ENCODE assay signal across 9 cellular contexts in genomic region chr5:127562252-127562651, GRCh38. TPM values are rescaled to one million over a fixed set of nuclear protein-coding genes. Genes with fewer than 3 reads are reported as not detected.
DNase-seq lines count a peak whose midpoint lies in the region; ATAC-seq and TF ChIP-seq lines count a peak whose summit lies in the region.
"Had no signal": no experiment of that assay in that cellular context is flagged by ENCODE, and none has a peak within 500 bp of the region (broad histone marks: within the 10 kb centered on the region; RNA-seq: fewer than 3 reads in every experiment).

No MANE protein-coding gene starts in this region.

- no CpG with 5 or more reads among the region's 3 CpGs for WGBS in IMR-90 (ENCODE audit: extremely low coverage in 2 of 2, insufficient read length in 1 of 2), 2 experiments

- H3K14ac ChIP-seq in IMR-90 (replicated peaks; ENCODE audit: low read depth, low read length): no peak overlapping the region

- H2AFZ ChIP-seq in IMR-90 (replicated peaks; ENCODE audit: low read length, poor library complexity): no peak overlapping the region

- TF ChIP-seq CTCF in IMR-90 (conservative IDR thresholded peaks at IDR 0.05; ENCODE audit: low read depth, low read length) (0 out of 2 replicates have a peak, but pooled peaks have one; percentile 10), brain (conservative IDR thresholded peaks at IDR 0.05) (peak; percentile 34 to 50)

- peaks cover 1% of the 10 kb centered on the region; the same call in 1 of the 2 replicates for H3K27me3 ChIP-seq in IMR-90 (ENCODE audit: control insufficient read depth, insufficient read depth, low read length)

- no peak overlapping the region for H2BK120ac ChIP-seq in IMR-90 (ENCODE audit: low read depth, low read length)

- H2BK15ac ChIP-seq in IMR-90 (ENCODE audit: low read depth, low read length): 0 out of 3 replicates have a peak overlapping the region, but pooled peaks have one; percentile 6

- no peak for ATAC-seq in IMR-90 (ENCODE audit: low read depth)

- H3K27me3 Mint-ChIP-seq in brain: peaks cover 2% of the 10 kb centered on the region

- dilution Hi-C loops in IMR-90 (cut with HindIII; ENCODE audit: low sequenced_read_pairs, unreplicated experiment): no loop called here

- H3K36me3 ChIP-seq in IMR-90 (ENCODE audit: control insufficient read depth, insufficient read depth, low read length): 0 out of 2 replicates have a peak, but pooled peaks cover 2% of the 10 kb centered on the region

- H3K27ac Mint-ChIP-seq in brain: no peak overlapping the region
- H3K27ac Mint-ChIP-seq: activated naive CD8-positive, alpha-beta T cell treated with anti-CD3 and anti-CD28 coated beads for 36 hours had no signal

- no TSS peak for BruUV-seq in IMR-90 (replicated peaks; lab: Mats Ljungman, UMichigan)

- no peaks in the 10 kb centered on the region for H3K9me3 Mint-ChIP-seq in brain
- H3K9me3 Mint-ChIP-seq: activated naive CD8-positive, alpha-beta T cell treated with anti-CD3 and anti-CD28 coated beads for 36 hours had no signal

- in situ Hi-C loops in G401 (cut with HindIII; ENCODE audit: low sequenced_read_pairs): no loop called here
- in situ Hi-C loops in IMR-90 (cut with MboI; ENCODE audit: low sequenced_read_pairs): loop anchor here (10.0 to 25.0 kb wide), 3 partner anchors 325 to 925 kb away; partner anchors contain the start of gene SLC12A2

- no peak overlapping the region for H2AK5ac ChIP-seq in IMR-90 (ENCODE audit: low read depth, low read length)

- H3K9ac ChIP-seq in IMR-90 (ENCODE audit: low read depth, low read length): no peak overlapping the region

- H3K36me3 Mint-ChIP-seq in brain: peaks cover 8% of the 10 kb centered on the region

- no peaks in the 10 kb centered on the region for H4K20me1 ChIP-seq in IMR-90 (ENCODE audit: insufficient read depth, low read length)

- H2BK20ac ChIP-seq in IMR-90 (ENCODE audit: low read depth, low read length): no peak overlapping the region

- no peaks in the 10 kb centered on the region for H3K9me3 ChIP-seq in IMR-90 (ENCODE audit: control insufficient read depth, insufficient read depth, low read length)

- TF ChIP-seq RAD21 in IMR-90 (IDR thresholded peaks at IDR 0.05; ENCODE audit: low read length): no peak; the same call in 1 of the 2 replicates

- POLR2A ChIA-PET in IMR-90 (lab: Charles Lee; ENCODE audit: unreplicated experiment): no interaction called here

- no peak overlapping the region for H4K91ac ChIP-seq in IMR-90 (ENCODE audit: insufficient read depth, low read depth, low read length)

- no peak overlapping the region for H2BK5ac ChIP-seq in IMR-90 (ENCODE audit: low read depth, low read length, poor library complexity, severe bottlenecking)

- H3K4me3 Mint-ChIP-seq in brain: no peak overlapping the region
- H3K4me3 Mint-ChIP-seq: activated naive CD8-positive, alpha-beta T cell treated with anti-CD3 and anti-CD28 coated beads for 36 hours had no signal

- no peak overlapping the region for H3K4me2 ChIP-seq in IMR-90 (ENCODE audit: low read depth, low read length)

- H3K79me1 ChIP-seq in IMR-90 (ENCODE audit: low read depth in 1 of 2, low read length in 2 of 2): no peaks in the 10 kb centered on the region

- H2AK9ac ChIP-seq in IMR-90 (replicated peaks; ENCODE audit: low read depth, low read length, poor library complexity): no peak overlapping the region

- DNase-seq in G401 (ENCODE audit: low spot score) (peak; percentile 15), IMR-90 (no peak), myocyte (ENCODE audit: low read depth) (peak; percentile 33), GOT3 (lab: John Stamatoyannopoulos, UW) (no peak), NCI-H187 treated with DMSO at 0.1 percent for 48 hours (lab: John Stamatoyannopoulos, UW) (no peak), mesenteric fat pad (ENCODE audit: low spot score) (no peak)
- DNase-seq in effector CD8-positive, alpha-beta T cell (lab: John Stamatoyannopoulos, UW): no peak
- DNase-seq: activated naive CD8-positive, alpha-beta T cell treated with anti-CD3 and anti-CD28 coated beads for 36 hours had no signal

- H3K4me1 Mint-ChIP-seq in brain: peaks cover 12% of the 10 kb centered on the region

- no peak overlapping the region for H3K4ac ChIP-seq in IMR-90 (ENCODE audit: low read depth, low read length)

- peaks cover 10% of the 10 kb centered on the region for H3K4me1 ChIP-seq in IMR-90 (ENCODE audit: control insufficient read depth, insufficient read depth, low read length)

- intact Hi-C loops in IMR-90 (cut with micrococcal nuclease): loop anchor here (5.0 kb wide), 1 partner anchor 315 kb away; no protein-coding TSS in a partner anchor

- CTCF ChIA-PET in IMR-90 (lab: Yijun Ruan, JAX): no interaction called here

- no peak overlapping the region for H3K23ac ChIP-seq in IMR-90 (ENCODE audit: low read depth, low read length)

- no peak overlapping the region for H3K4me3 ChIP-seq in IMR-90 (ENCODE audit: insufficient read depth, low read depth, low read length)

- H3K18ac ChIP-seq in IMR-90 (ENCODE audit: low read depth, low read length): peak overlapping the region; percentile 41; the same call in 1 of the 2 replicates

- TF ChIP-seq POLR2A in IMR-90 (IDR thresholded peaks at IDR 0.05; ENCODE audit: low read depth, low read length): no peak

- no peak overlapping the region for H3K56ac ChIP-seq in IMR-90 (ENCODE audit: extremely low read depth, insufficient read depth, low read length)

- H3K27ac ChIP-seq in IMR-90 (ENCODE audit: insufficient read depth, low read length): no peak overlapping the region

- no peaks in the 10 kb centered on the region; the same call in 1 of the 2 replicates for H3K9me1 ChIP-seq in IMR-90 (ENCODE audit: insufficient read depth, low read length)

- no peak overlapping the region for H4K5ac ChIP-seq in IMR-90 (ENCODE audit: low read depth, low read length)

- no peak overlapping the region for H4K8ac ChIP-seq in IMR-90 (ENCODE audit: low read depth in 2 of 2, low read length in 2 of 2)

TF ChIP-seq in IMR-90, 13 proteins besides CTCF, POLR2A, EP300 and RAD21:
- no peak for TF ChIP-seq SMC3 (IDR thresholded peaks at IDR 0.05; ENCODE audit: low read depth, low read length)
- TF ChIP-seq RCOR1 (IDR thresholded peaks at IDR 0.05; ENCODE audit: insufficient replicate concordance, low read length): no peak
- TF ChIP-seq MAFK (IDR thresholded peaks at IDR 0.05; ENCODE audit: low read depth, low read length): no peak
- no peak for TF ChIP-seq RFX5 (IDR thresholded peaks at IDR 0.05; ENCODE audit: low read depth, low read length)
- no peak for TF ChIP-seq MXI1 (IDR thresholded peaks at IDR 0.05; ENCODE audit: borderline replicate concordance, low read depth, low read length)
- TF ChIP-seq FOS (IDR thresholded peaks at IDR 0.05; ENCODE audit: low read depth, low read length): no peak
- TF ChIP-seq, protein P1, sequence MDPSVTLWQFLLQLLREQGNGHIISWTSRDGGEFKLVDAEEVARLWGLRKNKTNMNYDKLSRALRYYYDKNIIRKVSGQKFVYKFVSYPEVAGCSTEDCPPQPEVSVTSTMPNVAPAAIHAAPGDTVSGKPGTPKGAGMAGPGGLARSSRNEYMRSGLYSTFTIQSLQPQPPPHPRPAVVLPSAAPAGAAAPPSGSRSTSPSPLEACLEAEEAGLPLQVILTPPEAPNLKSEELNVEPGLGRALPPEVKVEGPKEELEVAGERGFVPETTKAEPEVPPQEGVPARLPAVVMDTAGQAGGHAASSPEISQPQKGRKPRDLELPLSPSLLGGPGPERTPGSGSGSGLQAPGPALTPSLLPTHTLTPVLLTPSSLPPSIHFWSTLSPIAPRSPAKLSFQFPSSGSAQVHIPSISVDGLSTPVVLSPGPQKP (IDR thresholded peaks at IDR 0.05; ENCODE audit: borderline replicate concordance, low read depth, low read length): no peak
- no peak for TF ChIP-seq BHLHE40 (IDR thresholded peaks at IDR 0.05; ENCODE audit: low read depth, low read length)
- no peak for TF ChIP-seq MAZ (IDR thresholded peaks at IDR 0.05; ENCODE audit: borderline replicate concordance, low read depth, low read length)
- TF ChIP-seq CEBPB (IDR thresholded peaks at IDR 0.05; ENCODE audit: low read depth, low read length): no peak

RNA-seq across cellular contexts. Expression of gene PRRC1, which starts 44.8 kb away (rescaled TPM):
- total RNA-seq in G401 (2014; rRNA removed; shearing (Covaris generic)): 10.2 and 15.1 TPM in 2 replicates
- 46.8 and 49.4 TPM in 2 replicates for total RNA-seq in IMR-90 (2012; rRNA removed)
- 63.1 and 68.3 TPM in 2 replicates for polyA plus RNA-seq in IMR-90 (2012; rRNA removed)
- 14.9 and 15.2 TPM in 2 replicates for polyA plus RNA-seq in IMR-90 (2012; cell fraction: cytosol; rRNA removed)
- polyA plus RNA-seq in IMR-90 (2012; cell fraction: nucleus; rRNA removed; ENCODE audit: low replicate concordance): 15.8 and 88.5 TPM in 2 replicates
- 22.4 TPM for polyA plus RNA-seq in brain (ENCODE audit: insufficient read depth, low read depth, low replicate concordance)
- total RNA-seq in myocyte: 45.6 and 52.5 TPM in 2 replicates
- 57.4 TPM for polyA plus RNA-seq in myocyte (2012)
- total RNA-seq in mesenteric fat pad: 47.5 TPM

Comparison
In these comparisons a context has a peak if more than half of its experiments do, and no peak if none do; other contexts are left out.
1. DNase-seq: peak in G401 (single experiment) and myocyte (single experiment); none in IMR-90 (single experiment), GOT3 (single experiment), NCI-H187 treated with DMSO at 0.1 percent for 48 hours (single experiment), effector CD8-positive, alpha-beta T cell (single experiment) and mesenteric fat pad (single experiment).